ENCODE assay signal across 10 cellular contexts in the genomic region with DNA sequence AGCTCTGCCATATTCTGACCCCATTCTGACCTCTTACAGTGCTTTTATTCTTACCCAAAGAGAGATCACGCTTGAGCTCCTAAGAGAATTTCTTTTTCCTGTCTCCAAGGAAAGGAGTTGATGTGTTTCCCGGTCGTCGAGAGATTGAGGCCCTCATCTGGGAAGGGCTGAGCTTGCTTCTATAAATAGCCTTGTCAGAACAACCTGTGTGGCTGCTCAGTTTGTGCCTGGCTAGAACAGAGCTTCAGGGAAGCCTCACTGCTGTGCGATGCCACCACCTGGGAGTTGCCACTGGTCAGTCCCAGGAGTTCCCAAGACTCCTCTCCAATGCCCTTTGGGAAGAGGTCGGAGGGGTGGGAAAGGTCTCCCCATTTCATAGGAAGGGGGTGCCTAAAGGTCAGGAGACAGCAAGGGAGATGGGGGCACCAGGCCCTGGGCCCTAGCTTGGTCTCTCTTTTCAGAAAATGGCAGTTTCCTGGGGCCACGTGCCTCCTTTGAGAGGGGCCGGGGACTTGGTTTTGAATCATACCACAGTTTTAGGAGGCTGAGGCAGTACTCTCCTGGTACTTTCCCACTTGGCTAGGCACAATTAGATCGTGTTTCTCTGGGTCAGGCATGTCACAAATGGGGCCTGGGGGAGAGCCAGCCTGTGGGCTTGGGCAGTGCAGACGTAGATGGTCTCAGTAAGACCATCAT. TPM values are rescaled to one million over a fixed set of nuclear protein-coding genes. Genes with fewer than 3 reads are reported as not detected.
A peak's percentile ranks its signal among the peaks of the same experiment; 100 is the strongest.
DNase-seq lines count a peak whose midpoint lies in the region; ATAC-seq and TF ChIP-seq lines count a peak whose summit lies in the region.
"Had no signal": no experiment of that assay in that cellular context is flagged by ENCODE, and none has a peak within 500 bp of the region (broad histone marks: within the 10 kb centered on the region; RNA-seq: fewer than 3 reads in every experiment).

No MANE protein-coding gene starts in this region.

- H3K36me3 Mint-ChIP-seq in activated naive CD4-positive, alpha-beta T cell treated with anti-CD3 and anti-CD28 coated beads, Interleukin-2, amount 10 ng/mL, durations not matched to agents 7 days and 5 days, result peaks cover 74% of the 10 kb centered on the region

- DNase-seq in Right ventricle myocardium superior (no peak), Right ventricle myocardium inferior (ENCODE audit: missing footprints) (no peak), upper lobe of left lung (peak in 1 of 2 donors; percentile 81)
- DNase-seq in activated naive CD4-positive, alpha-beta T cell treated with anti-CD3 and anti-CD28 coated beads, Interleukin-2, amount 10 ng/mL, durations not matched to agents 7 days and 5 days, result no peak
- DNase-seq: effector CD4-positive, alpha-beta T cell; NCI-H226 had no signal

- no peak for TF ChIP-seq CTCF in upper lobe of left lung (IDR thresholded peaks at IDR 0.05)

- H3K27ac ChIP-seq in upper lobe of left lung, result peak overlapping the region; percentile 91 to 95 (median 93)

- H3K4me3 ChIP-seq in mononuclear cell (ENCODE audit: low read length) (peak overlapping the region; percentile 94), upper lobe of left lung (peak overlapping the region in 2 of 4 donors; percentile 9 to 78)

- H3K27me3 Mint-ChIP-seq in activated naive CD4-positive, alpha-beta T cell treated with anti-CD3 and anti-CD28 coated beads, Interleukin-2, amount 10 ng/mL, durations not matched to agents 7 days and 5 days, result no peaks in the 10 kb centered on the region

- peak overlapping the region; percentile 86 for H3K4me3 Mint-ChIP-seq in activated naive CD4-positive, alpha-beta T cell treated with anti-CD3 and anti-CD28 coated beads, Interleukin-2, amount 10 ng/mL, durations not matched to agents 7 days and 5 days

- CTCF ChIA-PET in activated naive CD4-positive, alpha-beta T cell treated with anti-CD3 and anti-CD28 coated beads, Interleukin-2, amount 10 ng/mL, durations not matched to agents 7 days and 5 days (lab: Charles Lee), result interaction anchor here (0.9 to 19.4 kb wide), 7 partner anchors 9 to 90 kb away, joined by 3 to 414 read pairs (median 4); partner anchors contain the start of gene IKBKE

- no peaks in the 10 kb centered on the region for H3K27me3 ChIP-seq in mononuclear cell (ENCODE audit: insufficient read depth, low read length)
- no peaks in the 10 kb centered on the region for H3K27me3 ChIP-seq in upper lobe of left lung

- TF ChIP-seq POLR2A in upper lobe of left lung (IDR thresholded peaks at IDR 0.05), result no peak

- no peaks in the 10 kb centered on the region for H3K9me3 ChIP-seq in mononuclear cell (ENCODE audit: low read depth, low read length)
- no peaks in the 10 kb centered on the region for H3K9me3 ChIP-seq in upper lobe of left lung

- no peak for TF ChIP-seq EP300 in upper lobe of left lung (IDR thresholded peaks at IDR 0.05)

- peaks cover 0 to 6% (median 0%) of the 10 kb centered on the region in 4 donors for H3K36me3 ChIP-seq in upper lobe of left lung

- H3K9me3 Mint-ChIP-seq in activated naive CD4-positive, alpha-beta T cell treated with anti-CD3 and anti-CD28 coated beads, Interleukin-2, amount 10 ng/mL, durations not matched to agents 7 days and 5 days, result no peaks in the 10 kb centered on the region

- intact Hi-C loops in Right ventricle myocardium superior (cut with DNase I), result no loop called here
- intact Hi-C loops in Right ventricle myocardium inferior (cut with DNase I), result no loop called here

- H3K27ac Mint-ChIP-seq in activated naive CD4-positive, alpha-beta T cell treated with anti-CD3 and anti-CD28 coated beads, Interleukin-2, amount 10 ng/mL, durations not matched to agents 7 days and 5 days, result peak overlapping the region; percentile 93

- 70 to 76% methylated on average over 8 to 10 of the region's 10 CpGs for WGBS in upper lobe of left lung, 2 donors

- peaks cover 89% of the 10 kb centered on the region for H3K4me1 ChIP-seq in mononuclear cell (ENCODE audit: insufficient read depth, low read length)
- H3K4me1 ChIP-seq in upper lobe of left lung, result peaks cover 48 to 70% (median 60%) of the 10 kb centered on the region in 4 donors

- H3K4me1 Mint-ChIP-seq in activated naive CD4-positive, alpha-beta T cell treated with anti-CD3 and anti-CD28 coated beads, Interleukin-2, amount 10 ng/mL, durations not matched to agents 7 days and 5 days, result peaks cover 73% of the 10 kb centered on the region

- ATAC-seq in Right ventricle myocardium superior (ENCODE audit: poor library complexity) (peak; percentile 63), Right ventricle myocardium inferior (no peak), upper lobe of left lung (ENCODE audit: low FRiP score in 2 of 2) (peak in 1 of 2 donors; percentile 49), GM18861 (IDR thresholded peaks at IDR 0.05; ENCODE audit: unreplicated experiment) (no peak), HG03457 (IDR thresholded peaks at IDR 0.05; ENCODE audit: unreplicated experiment) (no peak), HG02885 (IDR thresholded peaks at IDR 0.05; ENCODE audit: poor library complexity, unreplicated experiment) (no peak)

RNA-seq across cellular contexts. Expression of gene EIF2D, which starts 52.1 kb away (rescaled TPM):
- total RNA-seq in Right ventricle myocardium superior, result 24.9 TPM
- 26.0 TPM for total RNA-seq in Right ventricle myocardium inferior
- 38.3 TPM for total RNA-seq in mononuclear cell
- total RNA-seq in upper lobe of left lung, result 10 to 100 TPM; 32.6 to 84.9 (median 45.4) TPM

RNA-seq across cellular contexts. Expression of gene RASSF5, which starts 52.8 kb away (rescaled TPM):
- total RNA-seq in Right ventricle myocardium superior, result 3.9 TPM
- total RNA-seq in Right ventricle myocardium inferior, result 5.3 TPM
- total RNA-seq in mononuclear cell, result 209 TPM
- 10 to 100 TPM; 47.2 to 61.1 (median 54.9) TPM for total RNA-seq in upper lobe of left lung
